31 cellular contexts compared by ENCODE assay signal in the genomic region with DNA sequence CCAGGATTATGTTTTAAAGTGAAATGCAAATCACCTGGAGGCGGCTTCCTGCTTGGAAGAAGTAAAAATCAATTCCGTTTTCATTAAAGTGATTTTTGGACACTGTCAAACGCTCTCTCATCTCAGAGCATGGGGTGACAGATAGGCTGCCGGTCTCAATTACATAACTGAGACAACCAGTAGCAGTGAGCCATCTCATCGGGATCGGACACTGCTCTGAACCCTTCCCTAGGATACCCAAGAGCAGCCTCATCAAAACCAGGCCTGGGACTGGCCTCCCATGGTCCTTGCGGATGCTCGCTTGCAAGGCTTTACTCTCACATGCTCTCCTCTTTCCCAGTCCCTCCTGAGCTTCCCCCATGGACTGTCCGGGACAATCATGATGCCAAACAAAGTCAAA. TPM values are rescaled to one million over a fixed set of nuclear protein-coding genes. Genes with fewer than 3 reads are reported as not detected.
"Had no signal": no experiment of that assay in that cellular context is flagged by ENCODE, and none has a peak within 500 bp of the region (broad histone marks: within the 10 kb centered on the region; RNA-seq: fewer than 3 reads in every experiment).

No MANE protein-coding gene starts in this region.

- ATAC-seq: foreskin keratinocyte; gastroesophageal sphincter; heart left ventricle; mucosa of descending colon; natural killer cell treated with Interleukin-12 subunit alpha and Interleukin-12 subunit beta and Interleukin-15 and Interleukin-18, amount 100 ng/mL, for 72 hours; stimulated activated naive CD8-positive, alpha-beta T cell treated with anti-CD3 and anti-CD28 coated beads, Interleukin-15, amount 100 ng/mL, for 72 hours had no signal

- DNase-seq: dermis blood vessel endothelial cell; effector memory CD4-positive, alpha-beta T cell; foreskin keratinocyte; heart left ventricle; hypothalamus; immature natural killer cell; islet precursor cell; kidney glomerular epithelial cell; mesenchymal stem cell; mucosa of descending colon; naive B cell; pancreas; small intestine; stimulated activated CD4-positive, alpha-beta T cell treated with anti-CD3 and anti-CD28 coated beads, Interleukin-12 subunit alpha, Interleukin-12 subunit beta, amount 100 ng/mL, for 4 hours; stimulated activated CD4-positive, alpha-beta T cell treated with anti-CD3 and anti-CD28 coated beads, Interleukin-1b, Interleukin-23, amount 100 ng/mL, for 48 hours; stimulated activated CD4-positive, alpha-beta T cell treated with anti-CD3 and anti-CD28 coated beads, Interleukin-4, amount 100 ng/mL, for 1 hour; stimulated activated CD8-positive, alpha-beta memory T cell treated with anti-CD3 and anti-CD28 coated beads, Interleukin-4, amount 100 ng/mL, for 48 hours; stimulated activated naive CD4-positive, alpha-beta T cell; stimulated activated naive CD8-positive, alpha-beta T cell treated with anti-CD3 and anti-CD28 coated beads, Interleukin-15, amount 100 ng/mL, for 72 hours; transverse colon; uterus had no signal

- H3K4me3 ChIP-seq: coronary artery, esophagus muscularis mucosa, gastroesophageal sphincter, heart left ventricle, mucosa of descending colon, pancreas, right lobe of liver, suprapubic skin, transverse colon, upper lobe of right lung, uterus had no signal

- H3K27ac ChIP-seq: coronary artery, esophagus muscularis mucosa, foreskin keratinocyte, gastroesophageal sphincter, neutrophil, right lobe of liver, suprapubic skin, transverse colon, upper lobe of right lung, uterus had no signal

- H3K9me3 ChIP-seq: esophagus muscularis mucosa, gastroesophageal sphincter, heart left ventricle, mucosa of descending colon, neutrophil, pancreas, right lobe of liver, suprapubic skin, transverse colon, upper lobe of right lung, uterus had no signal

- H3K4me1 ChIP-seq: foreskin keratinocyte, suprapubic skin, transverse colon, upper lobe of right lung, uterus had no signal

- H3K27me3 ChIP-seq: esophagus muscularis mucosa, gastroesophageal sphincter, pancreas, right lobe of liver, suprapubic skin, transverse colon, upper lobe of right lung, uterus had no signal

- H3K36me3 ChIP-seq: neutrophil, pancreas, right lobe of liver, transverse colon, upper lobe of right lung, uterus had no signal

RNA-seq across cellular contexts. Expression of gene KCND3, which starts 12.1 kb away (rescaled TPM):
- total RNA-seq: endothelial cell of umbilical vein; epithelial cell of proximal tubule; natural killer cell treated with Interleukin-12 subunit alpha and Interleukin-12 subunit beta and Interleukin-15 and Interleukin-18, amount 100 ng/mL, for 72 hours had no signal
